ENCODE assay signal across 1 cellular context in the genomic region with DNA sequence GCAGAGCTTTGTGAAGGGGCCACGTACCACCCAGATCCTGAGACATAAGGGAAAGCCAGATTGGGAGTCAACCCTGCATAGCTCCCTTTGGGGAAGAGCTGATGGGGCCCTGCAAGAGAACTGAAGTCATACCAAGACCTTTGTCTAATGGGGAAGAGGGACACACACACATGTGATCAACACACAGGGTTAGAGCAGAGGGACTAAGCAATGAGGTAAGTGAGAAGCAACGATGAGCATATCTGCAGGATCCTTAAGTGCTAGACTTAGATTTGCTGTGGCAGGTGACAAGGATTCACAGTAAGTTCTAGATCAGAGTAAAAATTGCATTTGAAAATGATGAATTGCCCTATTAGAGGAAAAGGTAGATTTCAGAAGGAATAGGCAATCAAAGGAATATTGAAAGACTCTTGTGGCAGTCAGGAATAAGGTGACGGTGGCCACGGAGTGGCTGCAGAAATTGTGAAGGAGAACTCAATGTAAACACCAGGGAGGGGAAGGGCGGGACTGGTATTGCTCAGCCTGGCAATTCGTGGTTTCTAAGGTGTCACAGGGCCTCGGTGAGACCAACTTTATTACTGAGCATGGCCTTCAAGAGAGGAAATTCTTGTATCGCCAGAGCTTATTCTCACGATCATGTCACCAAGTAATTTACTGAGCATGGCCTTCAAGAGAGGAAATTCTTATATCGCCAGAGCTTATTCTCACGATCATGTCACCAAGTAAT.
TF ChIP-seq lines count a peak whose summit lies in the region.
"Not testable (repeated sequence)": the region's sequence is repeated elsewhere in the genome, so short reads cannot be mapped to it uniquely, and the experiment has no call there.

No MANE protein-coding gene starts in this region.

TF ChIP-seq in K562, 482 proteins besides CTCF, POLR2A, EP300 and RAD21:
- TF ChIP-seq ZNF592 (IDR thresholded peaks at IDR 0.05) (0 out of 2 replicates have a peak, but pooled peaks have one; percentile 33), FOXK2 (conservative IDR thresholded peaks at IDR 0.05 in 1 of 2, IDR thresholded peaks at IDR 0.05 in 1 of 2; ENCODE audit: low read depth in 2 of 2) (0 out of 4 replicates have a peak, but pooled peaks of 1 of the 2 experiments have one; percentile 36)
- TF ChIP-seq, protein P1, sequence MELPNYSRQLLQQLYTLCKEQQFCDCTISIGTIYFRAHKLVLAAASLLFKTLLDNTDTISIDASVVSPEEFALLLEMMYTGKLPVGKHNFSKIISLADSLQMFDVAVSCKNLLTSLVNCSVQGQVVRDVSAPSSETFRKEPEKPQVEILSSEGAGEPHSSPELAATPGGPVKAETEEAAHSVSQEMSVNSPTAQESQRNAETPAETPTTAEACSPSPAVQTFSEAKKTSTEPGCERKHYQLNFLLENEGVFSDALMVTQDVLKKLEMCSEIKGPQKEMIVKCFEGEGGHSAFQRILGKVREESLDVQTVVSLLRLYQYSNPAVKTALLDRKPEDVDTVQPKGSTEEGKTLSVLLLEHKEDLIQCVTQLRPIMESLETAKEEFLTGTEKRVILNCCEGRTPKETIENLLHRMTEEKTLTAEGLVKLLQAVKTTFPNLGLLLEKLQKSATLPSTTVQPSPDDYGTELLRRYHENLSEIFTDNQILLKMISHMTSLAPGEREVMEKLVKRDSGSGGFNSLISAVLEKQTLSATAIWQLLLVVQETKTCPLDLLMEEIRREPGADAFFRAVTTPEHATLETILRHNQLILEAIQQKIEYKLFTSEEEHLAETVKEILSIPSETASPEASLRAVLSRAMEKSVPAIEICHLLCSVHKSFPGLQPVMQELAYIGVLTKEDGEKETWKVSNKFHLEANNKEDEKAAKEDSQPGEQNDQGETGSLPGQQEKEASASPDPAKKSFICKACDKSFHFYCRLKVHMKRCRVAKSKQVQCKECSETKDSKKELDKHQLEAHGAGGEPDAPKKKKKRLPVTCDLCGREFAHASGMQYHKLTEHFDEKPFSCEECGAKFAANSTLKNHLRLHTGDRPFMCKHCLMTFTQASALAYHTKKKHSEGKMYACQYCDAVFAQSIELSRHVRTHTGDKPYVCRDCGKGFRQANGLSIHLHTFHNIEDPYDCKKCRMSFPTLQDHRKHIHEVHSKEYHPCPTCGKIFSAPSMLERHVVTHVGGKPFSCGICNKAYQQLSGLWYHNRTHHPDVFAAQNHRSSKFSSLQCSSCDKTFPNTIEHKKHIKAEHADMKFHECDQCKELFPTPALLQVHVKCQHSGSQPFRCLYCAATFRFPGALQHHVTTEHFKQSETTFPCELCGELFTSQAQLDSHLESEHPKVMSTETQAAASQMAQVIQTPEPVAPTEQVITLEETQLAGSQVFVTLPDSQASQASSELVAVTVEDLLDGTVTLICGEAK (IDR thresholded peaks at IDR 0.05) = 0 out of 2 replicates have a peak, but pooled peaks have one; percentile 25
- TF ChIP-seq, protein P1 (CRISPR knock-in tag; IDR thresholded peaks at IDR 0.05) = not testable (repeated sequence)
